In the genomic region with DNA sequence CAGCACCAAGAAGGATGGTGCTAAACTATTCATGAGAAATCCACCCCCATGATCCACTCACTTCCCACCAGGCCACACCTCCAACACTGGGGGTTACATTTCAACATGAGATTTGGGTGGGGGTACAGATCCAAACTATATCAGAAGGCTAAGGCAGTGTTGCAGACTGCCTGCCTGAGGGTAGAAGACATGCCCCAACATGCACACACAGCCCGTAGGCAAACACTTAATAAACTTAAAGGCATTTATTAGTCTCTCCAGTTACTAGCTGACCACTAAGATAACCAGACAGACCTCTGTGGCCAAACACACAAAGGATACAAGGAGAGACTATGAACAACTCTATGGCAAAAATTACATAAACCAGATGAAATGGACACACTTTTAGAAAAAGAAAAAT, we compare ENCODE assay signal across 23 cellular contexts. TPM values are rescaled to one million over a fixed set of nuclear protein-coding genes. Genes with fewer than 3 reads are reported as not detected.
DNase-seq lines count a peak whose midpoint lies in the region; ATAC-seq, FAIRE-seq and TF ChIP-seq lines count a peak whose summit lies in the region.
"Had no signal": no experiment of that assay in that cellular context is flagged by ENCODE, and none has a peak within 500 bp of the region (broad histone marks: within the 10 kb centered on the region; RNA-seq: fewer than 3 reads in every experiment).

No MANE protein-coding gene starts in this region.

- H3K36me3 Mint-ChIP-seq in activated T-cell treated with anti-CD3 and anti-CD28 coated beads, Interleukin-2, amount 50 U/mL, for 24 hours (ENCODE audit: low read depth) = peaks cover 36% of the 10 kb centered on the region
- H3K36me3 Mint-ChIP-seq in activated T-cell treated with anti-CD3 and anti-CD28 coated beads, Interleukin-2, amount 50 U/mL, for 4 hours (ENCODE audit: insufficient read depth) = peaks cover 4% of the 10 kb centered on the region
- H3K36me3 Mint-ChIP-seq in activated T-helper 17 cell treated with anti-CD3 and anti-CD28 coated beads, Interleukin-2, amount 50 U/mL, for 72 hours (ENCODE audit: low read depth) = peaks cover 54% of the 10 kb centered on the region

- no peak overlapping the region for H3K4me3 ChIP-seq in GM12878
- H3K4me3 ChIP-seq: heart left ventricle, lung, PC-9, SJCRH30, tibial artery had no signal

- H3K4me2 ChIP-seq in GM12878 (ENCODE audit: control insufficient read depth, insufficient read depth) = no peak overlapping the region
- H3K4me2 ChIP-seq: PC-9 had no signal

- H3K9ac ChIP-seq in GM12878 (ENCODE audit: control insufficient read depth, insufficient read depth, low read length) = no peak overlapping the region

- H3K9me3 ChIP-seq in GM12878 (replicated peaks; ENCODE audit: control insufficient read depth, insufficient read depth, low read length) = no peaks in the 10 kb centered on the region
- H3K9me3 ChIP-seq: heart left ventricle, SJCRH30, tibial artery had no signal

- CTCF ChIA-PET in GM12878 (lab: Yijun Ruan, JAX) = interaction anchor here (0.8 to 6.3 kb wide), 16 partner anchors 9 to 361 kb away, joined by 3 to 72 read pairs (median 7); partner anchors contain the start of genes FAM162A, MIX23 and WDR5B

- POLR2A ChIA-PET in GM12878 (lab: Charles Lee) = interaction anchor here (1.2 to 1.7 kb wide), 3 partner anchors 10 to 285 kb away, joined by 4 to 11 read pairs (median 5); partner anchors contain the start of genes FAM162A, MIX23 and WDR5B

- RAD21 ChIA-PET in GM12878 (lab: Charles Lee; ENCODE audit: unreplicated experiment) = interaction anchor here (1.0 to 3.2 kb wide), 5 partner anchors 22 to 285 kb away, joined by 4 to 22 read pairs (median 8); partner anchors contain the start of gene WDR5B

- no peaks in the 10 kb centered on the region; the same call in 1 of the 2 replicates for H3K4me1 ChIP-seq in GM12878 (ENCODE audit: control insufficient read depth, insufficient read depth, low read length)
- H3K4me1 ChIP-seq: SJCRH30, tibial artery had no signal

- no peak overlapping the region for H3K4me3 Mint-ChIP-seq in activated T-cell treated with anti-CD3 and anti-CD28 coated beads, Interleukin-2, amount 50 U/mL, for 24 hours
- no peak overlapping the region for H3K4me3 Mint-ChIP-seq in activated T-cell treated with anti-CD3 and anti-CD28 coated beads, Interleukin-2, amount 50 U/mL, for 4 hours
- H3K4me3 Mint-ChIP-seq in activated T-helper 17 cell treated with anti-CD3 and anti-CD28 coated beads, Interleukin-2, amount 50 U/mL, for 72 hours = no peak overlapping the region
- H3K4me3 Mint-ChIP-seq: activated CD4-positive, alpha-beta memory T cell treated with anti-CD3 and anti-CD28 coated beads for 36 hours; activated naive CD8-positive, alpha-beta T cell treated with anti-CD3 and anti-CD28 coated beads for 36 hours; naive thymus-derived CD8-positive, alpha-beta T cell had no signal

- H3K79me2 ChIP-seq in GM12878 (ENCODE audit: control insufficient read depth, insufficient read depth, low read length) = peaks cover 21% of the 10 kb centered on the region

- TF ChIP-seq POLR2A in GM12878 (IDR thresholded peaks at IDR 0.05; ENCODE audit: low read depth, low read length) = no peak

- SMC1A ChIA-PET in GM12878 (lab: Charles Lee; ENCODE audit: uncharacterized antibody, unreplicated experiment) = interaction anchor here (0.6 to 6.7 kb wide), 11 partner anchors 9 to 586 kb away, joined by 3 to 70 read pairs (median 10); partner anchors contain the start of genes FAM162A and WDR5B

- 0% methylated on average over 1 of the region's 1 CpG for WGBS in GM12878 (ENCODE audit: insufficient coverage, insufficient replicate concordance, low lambda C conversion rate, missing lambda C conversion rate)

- H3K27ac ChIP-seq in GM12878 (ENCODE audit: control insufficient read depth, insufficient read depth) = peak overlapping the region; percentile 18; the same call in 1 of the 2 replicates
- H3K27ac ChIP-seq: PC-9, SJCRH30, tibial artery had no signal

- no peak for TF ChIP-seq CTCF in GM12878 (IDR thresholded peaks at IDR 0.05 in 2 of 3, conservative IDR thresholded peaks at IDR 0.05 in 1 of 3; ENCODE audit: control insufficient read depth in 2 of 3, extremely low read depth in 1 of 3, insufficient read depth in 1 of 3, low read depth in 3 of 3, low read length in 3 of 3)

- no peak for DNase-seq in activated T-cell treated with anti-CD3 and anti-CD28 coated beads, Interleukin-2, amount 50 U/mL, for 24 hours
- no peak for DNase-seq in activated T-cell treated with anti-CD3 and anti-CD28 coated beads, Interleukin-2, amount 50 U/mL, for 4 hours
- DNase-seq in GM12878 (ENCODE audit: low read depth, low spot score) (no peak), iris pigment epithelial cell (ENCODE audit: low read depth) (peak; percentile 28), urothelium cell line (ENCODE audit: low spot score) (no peak), NCI-H69 (lab: John Stamatoyannopoulos, UW) (no peak), AG08396 (ENCODE audit: low spot score) (no peak)
- DNase-seq: activated CD4-positive, alpha-beta memory T cell treated with anti-CD3 and anti-CD28 coated beads for 36 hours; activated naive CD8-positive, alpha-beta T cell treated with anti-CD3 and anti-CD28 coated beads for 36 hours; activated T-cell treated with anti-CD3 and anti-CD28 coated beads, Interleukin-2, amount 50 U/mL, for 48 hours; central memory CD4-positive, alpha-beta T cell; H7; heart left ventricle; naive thymus-derived CD8-positive, alpha-beta T cell; NCI-H1694 treated with DMSO at 0.1 percent for 48 hours; NCI-H2227 treated with DMSO at 0.1 percent for 48 hours; PC-9; SJCRH30; stimulated activated CD4-positive, alpha-beta T cell treated with anti-CD3 and anti-CD28 coated beads, Interleukin-2, amount 100 ng/mL, for 24 hours; stimulated activated naive CD8-positive, alpha-beta T cell treated with anti-CD3 and anti-CD28 coated beads, Interleukin-15, Interleukin-2, amounts not matched to agents 100 U/mL and 50 U/mL, for 24 hours; tibial artery had no signal

- TF ChIP-seq RAD21 in GM12878 (IDR thresholded peaks at IDR 0.05; ENCODE audit: insufficient read depth, low read depth, low read length) = no peak

- FAIRE-seq in GM12878 (lab: Jason Lieb, UNC) (peak; percentile 65), urothelium cell line (lab: Jason Lieb, UNC) (peak; percentile 56)

- H4K20me1 ChIP-seq in GM12878 (ENCODE audit: control insufficient read depth, insufficient read depth) = no peaks in the 10 kb centered on the region

- H3K36me3 ChIP-seq in GM12878 (ENCODE audit: control insufficient read depth in 2 of 2, insufficient read depth in 2 of 2, low read length in 1 of 2) = peaks cover 2 to 6% of the 10 kb centered on the region in 2 experiments; a peak in 2 of 4 replicates
- H3K36me3 ChIP-seq: SJCRH30, tibial artery had no signal

- BruUV-seq in GM12878 (replicated peaks; lab: Mats Ljungman, UMichigan) = no TSS peak

- no peak for ATAC-seq in activated T-cell treated with anti-CD3 and anti-CD28 coated beads, Interleukin-2, amount 50 U/mL, for 4 hours
- ATAC-seq in GM12878 = 0 out of 3 replicates have a peak, but pooled peaks have one; percentile 14
- ATAC-seq in activated T-helper 17 cell treated with anti-CD3 and anti-CD28 coated beads, Interleukin-2, amount 50 U/mL, for 72 hours (replicated peaks) = no peak
- ATAC-seq: heart left ventricle; naive thymus-derived CD8-positive, alpha-beta T cell; stimulated activated naive CD8-positive, alpha-beta T cell treated with anti-CD3 and anti-CD28 coated beads, Interleukin-15, Interleukin-2, amounts not matched to agents 100 U/mL and 50 U/mL, for 24 hours had no signal

- no peaks in the 10 kb centered on the region for H3K27me3 Mint-ChIP-seq in activated T-cell treated with anti-CD3 and anti-CD28 coated beads, Interleukin-2, amount 50 U/mL, for 24 hours
- no peaks in the 10 kb centered on the region for H3K27me3 Mint-ChIP-seq in activated T-cell treated with anti-CD3 and anti-CD28 coated beads, Interleukin-2, amount 50 U/mL, for 4 hours (ENCODE audit: low read depth)
- H3K27me3 Mint-ChIP-seq in activated T-helper 17 cell treated with anti-CD3 and anti-CD28 coated beads, Interleukin-2, amount 50 U/mL, for 72 hours = no peaks in the 10 kb centered on the region
- H3K27me3 Mint-ChIP-seq: activated CD4-positive, alpha-beta memory T cell treated with anti-CD3 and anti-CD28 coated beads for 36 hours; activated naive CD8-positive, alpha-beta T cell treated with anti-CD3 and anti-CD28 coated beads for 36 hours; naive thymus-derived CD8-positive, alpha-beta T cell had no signal

- peaks cover 37% of the 10 kb centered on the region for H3K4me1 Mint-ChIP-seq in activated T-cell treated with anti-CD3 and anti-CD28 coated beads, Interleukin-2, amount 50 U/mL, for 24 hours (ENCODE audit: low read depth)
- peaks cover 21% of the 10 kb centered on the region for H3K4me1 Mint-ChIP-seq in activated T-cell treated with anti-CD3 and anti-CD28 coated beads, Interleukin-2, amount 50 U/mL, for 4 hours (ENCODE audit: low read depth)
- peaks cover 15% of the 10 kb centered on the region for H3K4me1 Mint-ChIP-seq in activated T-helper 17 cell treated with anti-CD3 and anti-CD28 coated beads, Interleukin-2, amount 50 U/mL, for 72 hours

- H3K27ac Mint-ChIP-seq in activated T-cell treated with anti-CD3 and anti-CD28 coated beads, Interleukin-2, amount 50 U/mL, for 24 hours = peak overlapping the region; percentile 7
- no peak overlapping the region for H3K27ac Mint-ChIP-seq in activated T-helper 17 cell treated with anti-CD3 and anti-CD28 coated beads, Interleukin-2, amount 50 U/mL, for 72 hours
- H3K27ac Mint-ChIP-seq: activated naive CD8-positive, alpha-beta T cell treated with anti-CD3 and anti-CD28 coated beads for 36 hours had no signal

- intact Hi-C loops in GM12878 (cut with micrococcal nuclease; ENCODE audit: unreplicated experiment) = loop anchor here (10.0 kb wide), 2 partner anchors 141 to 631 kb away; partner anchors contain the start of gene SEMA5B

- TF ChIP-seq EP300 in GM12878 (IDR thresholded peaks at IDR 0.05; ENCODE audit: borderline replicate concordance in 1 of 2, control insufficient read depth in 1 of 2, low read depth in 2 of 2, low read length in 2 of 2) = no peak

- no peaks in the 10 kb centered on the region for H3K9me3 Mint-ChIP-seq in activated T-cell treated with anti-CD3 and anti-CD28 coated beads, Interleukin-2, amount 50 U/mL, for 24 hours
- H3K9me3 Mint-ChIP-seq in activated T-cell treated with anti-CD3 and anti-CD28 coated beads, Interleukin-2, amount 50 U/mL, for 4 hours = no peaks in the 10 kb centered on the region
- H3K9me3 Mint-ChIP-seq in activated T-helper 17 cell treated with anti-CD3 and anti-CD28 coated beads, Interleukin-2, amount 50 U/mL, for 72 hours = no peaks in the 10 kb centered on the region
- H3K9me3 Mint-ChIP-seq: activated CD4-positive, alpha-beta memory T cell treated with anti-CD3 and anti-CD28 coated beads for 36 hours; activated naive CD8-positive, alpha-beta T cell treated with anti-CD3 and anti-CD28 coated beads for 36 hours; naive thymus-derived CD8-positive, alpha-beta T cell had no signal

- in situ Hi-C loops in GM12878 (cut with MboI) = no loop called here

- no peaks in the 10 kb centered on the region for H3K27me3 ChIP-seq in GM12878 (replicated peaks in 1 of 2; ENCODE audit: control insufficient read depth in 2 of 2, insufficient read depth in 2 of 2, low read length in 1 of 2)
- H3K27me3 ChIP-seq: heart left ventricle, SJCRH30, tibial artery had no signal

- no peak overlapping the region for H2AFZ ChIP-seq in GM12878 (ENCODE audit: control insufficient read depth, low read depth, low read length)
- H2AFZ ChIP-seq: PC-9 had no signal

RNA-seq across cellular contexts. Expression of gene FAM162A, which starts 10.2 kb away (rescaled TPM):
- 10 to 100 TPM; 54.2 to 73.2 (median 69.1) TPM for total RNA-seq in activated T-cell treated with anti-CD3 and anti-CD28 coated beads, Interleukin-2, amount 50 U/mL, for 4 hours
- 62.0 and 63.0 TPM in 2 replicates for total RNA-seq in GM12878 (2013; cell fraction: nucleolus; rRNA removed)
- 59.2 and 60.7 TPM in 2 replicates for total RNA-seq in GM12878 (2014; rRNA removed)
- total RNA-seq in GM12878 (2014; rRNA removed; fragmentation: Illumina TruSeq; extraction: Trizol) = 97.4 and 99.6 TPM in 2 replicates
- total RNA-seq in GM12878 (2021) = 73.6 and 76.4 TPM in 2 replicates
- 91.2 TPM for polyA plus RNA-seq in GM12878 (2011; ENCODE audit: low read depth)
- 346 and 555 TPM in 2 replicates for polyA plus RNA-seq in GM12878 (2011; rRNA removed)
- polyA plus RNA-seq in GM12878 (2011; cell fraction: cytosol; rRNA removed) = 138 and 178 TPM in 2 replicates
- 95.8 and 191 TPM in 2 replicates for polyA plus RNA-seq in GM12878 (2011; cell fraction: nucleus; rRNA removed)
- polyA plus RNA-seq in GM12878 (2012) = 144 and 186 TPM in 2 replicates
- polyA plus RNA-seq in GM12878 (2014; fragmentation: Illumina TruSeq; extraction: Trizol) = 105 and 122 TPM in 2 replicates
- polyA plus RNA-seq in GM12878 (2014; fragmentation: Nextera tagmentation; extraction: Ambion mirVana) = 100 to 1,000 TPM; 290 to 297 TPM
- 83.6 and 93.7 TPM in 2 replicates for polyA plus RNA-seq in GM12878 (2014; rRNA removed)
- polyA plus RNA-seq in GM12878 (2016; fragmentation: Nextera tagmentation; extraction: Ambion mirVana) = 100 to 1,000 TPM; 177 to 186 TPM
- polyA minus RNA-seq in GM12878 (2011; rRNA and poly(A)+ RNA removed) = 70.4 and 118 TPM in 2 replicates
- polyA minus RNA-seq in GM12878 (2011; cell fraction: cytosol; rRNA and poly(A)+ RNA removed) = 24.2 and 29.8 TPM in 2 replicates
- polyA minus RNA-seq in GM12878 (2011; cell fraction: nucleus; rRNA and poly(A)+ RNA removed) = 29.6 and 31.3 TPM in 2 replicates
- total RNA-seq in activated T-helper 17 cell treated with anti-CD3 and anti-CD28 coated beads, Interleukin-2, amount 50 U/mL, for 72 hours = 100 to 1,000 TPM; 113 to 179 TPM

RNA-seq across cellular contexts. Expression of gene MIX23, which starts 11.1 kb away (rescaled TPM):
- 100 to 1,000 TPM; 143 to 160 (median 156) TPM for total RNA-seq in activated T-cell treated with anti-CD3 and anti-CD28 coated beads, Interleukin-2, amount 50 U/mL, for 4 hours
- total RNA-seq in GM12878 (2013; cell fraction: nucleolus; rRNA removed) = 40.0 and 50.3 TPM in 2 replicates
- total RNA-seq in GM12878 (2014; rRNA removed) (44.1 and 66.5 TPM in 2 replicates), GM12878 (2014; rRNA removed; fragmentation: Illumina TruSeq; extraction: Trizol) (130 and 138 TPM in 2 replicates), GM12878 (2021) (63.3 and 71.3 TPM in 2 replicates)
- polyA plus RNA-seq in GM12878 (2011; ENCODE audit: low read depth) = 25.9 TPM
- polyA plus RNA-seq in GM12878 (2011; rRNA removed) (47.4 and 97.5 TPM in 2 replicates), GM12878 (2014; fragmentation: Illumina TruSeq; extraction: Trizol) (176 and 238 TPM in 2 replicates), GM12878 (2014; fragmentation: Nextera tagmentation; extraction: Ambion mirVana) (10 to 100 TPM; 30.0 to 45.9 TPM), GM12878 (2014; rRNA removed) (66.6 and 92.3 TPM in 2 replicates), GM12878 (2016; fragmentation: Nextera tagmentation; extraction: Ambion mirVana) (10 to 100 TPM; 53.4 to 78.1 TPM)
- 12.9 and 20.2 TPM in 2 replicates for polyA plus RNA-seq in GM12878 (2011; cell fraction: cytosol; rRNA removed)
- 25.3 and 37.7 TPM in 2 replicates for polyA plus RNA-seq in GM12878 (2011; cell fraction: nucleus; rRNA removed)
- polyA plus RNA-seq in GM12878 (2012) = 45.2 and 57.2 TPM in 2 replicates
- 15.5 and 20.8 TPM in 2 replicates for polyA minus RNA-seq in GM12878 (2011; rRNA and poly(A)+ RNA removed)
- 13.2 and 14.5 TPM in 2 replicates for polyA minus RNA-seq in GM12878 (2011; cell fraction: cytosol; rRNA and poly(A)+ RNA removed)
- polyA minus RNA-seq in GM12878 (2011; cell fraction: nucleus; rRNA and poly(A)+ RNA removed) = 6.9 and 7.5 TPM in 2 replicates
- 10 to 100 TPM; 59.7 to 97.8 TPM for total RNA-seq in activated T-helper 17 cell treated with anti-CD3 and anti-CD28 coated beads, Interleukin-2, amount 50 U/mL, for 72 hours

RNA-seq across cellular contexts. Expression of gene WDR5B, which starts 21.7 kb away (rescaled TPM):
- 1 to 10 TPM; 1.6 to 2.8 (median 1.9) TPM for total RNA-seq in activated T-cell treated with anti-CD3 and anti-CD28 coated beads, Interleukin-2, amount 50 U/mL, for 4 hours
- 16.0 and 16.1 TPM in 2 replicates for total RNA-seq in GM12878 (2013; cell fraction: nucleolus; rRNA removed)
- 4.0 and 5.9 TPM in 2 replicates for total RNA-seq in GM12878 (2014; rRNA removed)
- total RNA-seq in GM12878 (2014; rRNA removed; fragmentation: Illumina TruSeq; extraction: Trizol) = 4.2 TPM in 2 replicates
- 2.9 and 3.4 TPM in 2 replicates for total RNA-seq in GM12878 (2021)
- polyA plus RNA-seq in GM12878 (2011; ENCODE audit: low read depth) = 0.63 TPM
- polyA plus RNA-seq in GM12878 (2011; rRNA removed) = 7.9 and 11.5 TPM in 2 replicates
- polyA plus RNA-seq in GM12878 (2011; cell fraction: cytosol; rRNA removed) = 2.9 TPM in 2 replicates
- 4.7 and 5.3 TPM in 2 replicates for polyA plus RNA-seq in GM12878 (2011; cell fraction: nucleus; rRNA removed)
- 1.2 and 2.6 TPM in 2 replicates for polyA plus RNA-seq in GM12878 (2012)
- polyA plus RNA-seq in GM12878 (2014; fragmentation: Illumina TruSeq; extraction: Trizol) = 3.8 and 3.9 TPM in 2 replicates
- 1 to 10 TPM; 1.7 to 2.4 TPM for polyA plus RNA-seq in GM12878 (2014; fragmentation: Nextera tagmentation; extraction: Ambion mirVana)
- polyA plus RNA-seq in GM12878 (2014; rRNA removed) = 3.2 and 3.6 TPM in 2 replicates
- 1 to 10 TPM; 2.8 to 2.9 TPM for polyA plus RNA-seq in GM12878 (2016; fragmentation: Nextera tagmentation; extraction: Ambion mirVana)
- 5.9 and 6.8 TPM in 2 replicates for polyA minus RNA-seq in GM12878 (2011; rRNA and poly(A)+ RNA removed)
- 1.9 and 2.4 TPM in 2 replicates for polyA minus RNA-seq in GM12878 (2011; cell fraction: cytosol; rRNA and poly(A)+ RNA removed)
- polyA minus RNA-seq in GM12878 (2011; cell fraction: nucleus; rRNA and poly(A)+ RNA removed) = 8.3 and 10.3 TPM in 2 replicates
- total RNA-seq in activated T-helper 17 cell treated with anti-CD3 and anti-CD28 coated beads, Interleukin-2, amount 50 U/mL, for 72 hours = 1 to 10 TPM; 2.3 to 4.0 TPM
